1 cellular context compared by ENCODE assay signal in the genomic region with DNA sequence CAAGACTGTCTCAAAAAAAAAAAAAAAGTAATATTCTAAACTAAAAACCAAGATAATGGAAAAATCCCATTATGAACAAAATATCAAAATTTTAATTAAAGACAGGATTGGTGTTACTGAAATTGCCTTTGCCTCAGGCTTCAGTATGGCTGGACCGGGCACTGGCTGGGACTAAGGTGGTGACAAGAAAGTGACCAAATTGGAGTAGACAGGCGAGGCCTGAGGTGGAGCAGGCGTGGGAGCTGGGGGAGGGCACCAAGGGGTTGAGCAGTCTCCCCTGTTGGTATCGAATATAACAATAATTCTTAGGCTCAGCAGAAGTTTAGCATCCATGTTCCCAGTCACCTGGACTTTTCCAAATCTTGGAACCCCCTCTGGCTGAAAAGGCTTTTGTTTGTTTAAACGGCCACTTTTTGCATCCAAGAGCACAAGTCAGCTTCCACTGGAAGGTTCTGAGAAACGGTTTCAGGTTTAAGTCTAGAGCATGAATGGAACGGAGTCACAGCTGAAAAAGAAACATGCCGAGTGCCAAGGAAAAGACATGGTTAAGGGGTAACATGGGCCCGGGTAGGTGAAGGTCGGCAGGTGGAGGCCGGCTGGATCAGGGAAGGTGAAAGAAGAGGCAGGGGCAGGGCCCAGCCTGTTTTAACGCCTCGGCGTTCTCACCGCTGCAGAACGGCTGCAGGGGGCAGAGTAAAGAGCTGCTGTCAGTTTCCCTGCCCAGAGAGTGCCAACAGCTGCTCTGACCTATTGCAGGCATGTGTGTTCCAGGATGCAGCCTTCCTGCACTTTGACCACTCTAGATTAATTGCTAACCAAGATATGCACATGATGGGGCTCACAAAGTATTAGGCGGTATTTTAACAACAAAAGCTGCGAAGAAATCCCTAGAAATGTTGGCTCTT.
A peak's percentile ranks its signal among the peaks of the same experiment; 100 is the strongest.
TF ChIP-seq lines count a peak whose summit lies in the region.

No MANE protein-coding gene starts in this region.

TF ChIP-seq in H1, 55 proteins besides CTCF, POLR2A, EP300 and RAD21:
- TF ChIP-seq RFX5 (IDR thresholded peaks at IDR 0.05; ENCODE audit: borderline replicate concordance, low read depth, low read length) (no peak), RXRA (IDR thresholded peaks at IDR 0.05; ENCODE audit: insufficient read depth, low read depth, low read length) (no peak), TEAD4 (IDR thresholded peaks at IDR 0.05; ENCODE audit: low read depth, low read length) (no peak), CTBP2 (IDR thresholded peaks at IDR 0.05; ENCODE audit: borderline replicate concordance, insufficient read depth, insufficient read length, low read length) (peak; percentile 22), SAP30 (IDR thresholded peaks at IDR 0.05; ENCODE audit: insufficient read depth, insufficient replicate concordance, low read length) (peak; percentile 93), RNF2 (IDR thresholded peaks at IDR 0.05; ENCODE audit: borderline replicate concordance, low read depth, low read length, missing control alignments, poor library complexity, severe bottlenecking) (no peak), CREB1 (IDR thresholded peaks at IDR 0.05) (no peak), KDM5A (IDR thresholded peaks at IDR 0.05; ENCODE audit: low read length) (no peak), SP2 (IDR thresholded peaks at IDR 0.05; ENCODE audit: low read length) (no peak), MAFK (IDR thresholded peaks at IDR 0.05; ENCODE audit: low read depth, low read length) (no peak), SIRT6 (IDR thresholded peaks at IDR 0.05; ENCODE audit: low read length) (no peak), SP1 (IDR thresholded peaks at IDR 0.05; ENCODE audit: low read depth, low read length) (no peak), RBBP5 (IDR thresholded peaks at IDR 0.05; ENCODE audit: borderline replicate concordance, low read depth, low read length) (0 out of 2 replicates have a peak, but pooled peaks have one; percentile 14), SIN3A (conservative IDR thresholded peaks at IDR 0.05 in 1 of 2, IDR thresholded peaks at IDR 0.05 in 1 of 2; ENCODE audit: low read depth in 1 of 2, low read length in 2 of 2) (peak; percentile 86 to 92; a peak in 3 of 4 replicates), EZH2 (IDR thresholded peaks at IDR 0.05; ENCODE audit: low read depth, low read length, severe bottlenecking) (no peak), CEBPB (IDR thresholded peaks at IDR 0.05; ENCODE audit: low read depth, low read length) (no peak), PHF8 (conservative IDR thresholded peaks at IDR 0.05; ENCODE audit: low read depth, low read length) (no peak), CHD2 (IDR thresholded peaks at IDR 0.05; ENCODE audit: low read length) (no peak), GTF2F1 (IDR thresholded peaks at IDR 0.05; ENCODE audit: borderline replicate concordance, low read depth, low read length) (no peak), TAF1 (IDR thresholded peaks at IDR 0.05; ENCODE audit: low read depth, low read length) (no peak), JUND (IDR thresholded peaks at IDR 0.05; ENCODE audit: low read length) (no peak), SRF (IDR thresholded peaks at IDR 0.05; ENCODE audit: low read depth, low read length) (no peak), HDAC2 (IDR thresholded peaks at IDR 0.05; ENCODE audit: borderline replicate concordance in 1 of 2, low read depth in 2 of 2, low read length in 2 of 2) (peak in 1 of 2 experiments; percentile 63; a peak in 1 of 4 replicates), ZNF274 (IDR thresholded peaks at IDR 0.05; ENCODE audit: borderline replicate concordance, extremely low read depth, low read length) (no peak), SP4 (IDR thresholded peaks at IDR 0.05; ENCODE audit: low read length) (no peak), BACH1 (IDR thresholded peaks at IDR 0.05; ENCODE audit: low read length) (no peak)
- TF ChIP-seq, protein P1, sequence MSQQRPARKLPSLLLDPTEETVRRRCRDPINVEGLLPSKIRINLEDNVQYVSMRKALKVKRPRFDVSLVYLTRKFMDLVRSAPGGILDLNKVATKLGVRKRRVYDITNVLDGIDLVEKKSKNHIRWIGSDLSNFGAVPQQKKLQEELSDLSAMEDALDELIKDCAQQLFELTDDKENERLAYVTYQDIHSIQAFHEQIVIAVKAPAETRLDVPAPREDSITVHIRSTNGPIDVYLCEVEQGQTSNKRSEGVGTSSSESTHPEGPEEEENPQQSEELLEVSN (IDR thresholded peaks at IDR 0.05) = no peak; the same call in 1 of the 2 replicates
- TF ChIP-seq, protein P2, sequence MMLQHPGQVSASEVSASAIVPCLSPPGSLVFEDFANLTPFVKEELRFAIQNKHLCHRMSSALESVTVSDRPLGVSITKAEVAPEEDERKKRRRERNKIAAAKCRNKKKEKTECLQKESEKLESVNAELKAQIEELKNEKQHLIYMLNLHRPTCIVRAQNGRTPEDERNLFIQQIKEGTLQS (IDR thresholded peaks at IDR 0.05; ENCODE audit: insufficient read depth, low read depth, low read length) = no peak
